8 cellular contexts compared by ENCODE assay signal in genomic region chr17:27760069-27760885, GRCh38. TPM values are rescaled to one million over a fixed set of nuclear protein-coding genes. Genes with fewer than 3 reads are reported as not detected.
DNase-seq lines count a peak whose midpoint lies in the region; ATAC-seq and TF ChIP-seq lines count a peak whose summit lies in the region.

No MANE protein-coding gene starts in this region.

- peak; percentile 85 for ATAC-seq in WTC11
- peak; percentile 49 for ATAC-seq in left colon
- no peak for ATAC-seq in HG03095 (IDR thresholded peaks at IDR 0.05; ENCODE audit: unreplicated experiment)

- CTCF ChIA-PET in WTC11 (lab: Charles Lee), result interaction anchor here (0.6 to 5.7 kb wide), 30 partner anchors 9 to 491 kb away, joined by 3 to 149 read pairs (median 5); partner anchors contain the start of genes KSR1 and LYRM9

- intact Hi-C loops in left colon (cut with DNase I, micrococcal nuclease), result no loop called here

- no peaks in the 10 kb centered on the region for H3K36me3 Mint-ChIP-seq in WTC11

- H3K9me3 Mint-ChIP-seq in WTC11, result no peaks in the 10 kb centered on the region

- H3K4me3 Mint-ChIP-seq in WTC11, result no peak overlapping the region

- DNase-seq in GM10266 (ENCODE audit: extremely low spot score) (peak; percentile 56), LoVo (ENCODE audit: low spot score) (peak; percentile 50), WTC11 (ENCODE audit: low spot score) (peak; percentile 87), T47D (ENCODE audit: low read depth in 1 of 2, low spot score in 1 of 2) (peak; percentile 64 to 66), left colon (peak in 1 of 2 donors; percentile 70), cerebellum (ENCODE audit: low spot score) (no peak)
- DNase-seq in stimulated activated CD4-positive, alpha-beta T cell treated with anti-CD3 and anti-CD28 coated beads, Interleukin-4, amount 100 ng/mL, for 1 hour, result peak; percentile 77

- no peaks in the 10 kb centered on the region for H3K4me1 Mint-ChIP-seq in WTC11

- POLR2A ChIA-PET in WTC11 (lab: Charles Lee), result no interaction called here

- in situ Hi-C loops in T47D (cut with HindIII; ENCODE audit: low pct_unique_long_range_greater_than_20kb, low sequenced_read_pairs), result no loop called here

- H3K27ac Mint-ChIP-seq in WTC11, result no peak overlapping the region

- peak; percentile 92 for TF ChIP-seq CTCF in GM10266 (IDR thresholded peaks at IDR 0.05; ENCODE audit: control insufficient read depth, insufficient read depth, low read depth, missing control alignments)
- peak; percentile 99 for TF ChIP-seq CTCF in WTC11 (IDR thresholded peaks at IDR 0.05)

- no peaks in the 10 kb centered on the region for H3K27me3 Mint-ChIP-seq in WTC11 (ENCODE audit: low read depth)

TF ChIP-seq in WTC11, 78 proteins besides CTCF, POLR2A, EP300 and RAD21:
- TF ChIP-seq FOXK1 (CRISPR knock-in tag; IDR thresholded peaks at IDR 0.05) (no peak), GTF2I (CRISPR knock-in tag; conservative IDR thresholded peaks at IDR 0.05) (peak; percentile 46; the same call in 1 of the 2 replicates), USF2 (CRISPR knock-in tag; IDR thresholded peaks at IDR 0.05) (peak; percentile 27; the same call in 1 of the 2 replicates)

RNA-seq across cellular contexts. Expression of gene NOS2, which starts 40.1 kb away (rescaled TPM):
- total RNA-seq in WTC11 (2021) (0.98 to 1.4 TPM (median 1.4 TPM) in 3 replicates), left colon (10 to 100 TPM; 11.6 to 48.3 TPM), cerebellum (0.36 TPM)
